In genomic region chr12:79689477-79690155, GRCh38 we compare ENCODE assay signal across 8 cellular contexts. TPM values are rescaled to one million over a fixed set of nuclear protein-coding genes. Genes with fewer than 3 reads are reported as not detected.
A peak's percentile ranks its signal among the peaks of the same experiment; 100 is the strongest.
DNase-seq lines count a peak whose midpoint lies in the region; ATAC-seq and TF ChIP-seq lines count a peak whose summit lies in the region.

No MANE protein-coding gene starts in this region.

- H3K9ac ChIP-seq in IMR-90 (ENCODE audit: low read depth, low read length) = peak overlapping the region; percentile 78

- H3K36me3 Mint-ChIP-seq in activated CD4-positive, alpha-beta T cell treated with anti-CD3 and anti-CD28 coated beads, Interleukin-2, amount 10 ng/mL, durations not matched to agents 24 days and 14 days (ENCODE audit: low read depth) = no peaks in the 10 kb centered on the region
- H3K36me3 Mint-ChIP-seq in activated CD4-positive, alpha-beta memory T cell treated with anti-CD3 and anti-CD28 coated beads, Interleukin-2, amount 10 ng/mL, durations not matched to agents 7 days and 5 days (ENCODE audit: low read depth) = no peaks in the 10 kb centered on the region
- H3K36me3 Mint-ChIP-seq in natural killer cell = no peaks in the 10 kb centered on the region

- H2BK120ac ChIP-seq in IMR-90 (ENCODE audit: low read depth, low read length) = 0 out of 2 replicates have a peak overlapping the region, but pooled peaks have one; percentile 14

- H3K27ac Mint-ChIP-seq in activated CD4-positive, alpha-beta T cell treated with anti-CD3 and anti-CD28 coated beads, Interleukin-2, amount 10 ng/mL, durations not matched to agents 24 days and 14 days = no peak overlapping the region
- no peak overlapping the region for H3K27ac Mint-ChIP-seq in activated CD4-positive, alpha-beta memory T cell treated with anti-CD3 and anti-CD28 coated beads, Interleukin-2, amount 10 ng/mL, durations not matched to agents 7 days and 5 days
- no peak overlapping the region for H3K27ac Mint-ChIP-seq in natural killer cell

- H3K4me2 ChIP-seq in IMR-90 (ENCODE audit: low read depth, low read length) = peak overlapping the region; percentile 100

- H3K79me1 ChIP-seq in IMR-90 (ENCODE audit: low read depth in 1 of 2, low read length in 2 of 2) = peaks cover 6 to 37% of the 10 kb centered on the region in 2 experiments; a peak in 3 of 4 replicates

- peak overlapping the region; percentile 16 for H3K14ac ChIP-seq in IMR-90 (replicated peaks; ENCODE audit: low read depth, low read length)

- peak overlapping the region; percentile 47; the same call in 1 of the 2 replicates for H4K5ac ChIP-seq in IMR-90 (ENCODE audit: low read depth, low read length)

- in situ Hi-C loops in IMR-90 (cut with MboI; ENCODE audit: low sequenced_read_pairs) = loop anchor here (5.0 kb wide), 1 partner anchor 267 kb away; no protein-coding TSS in a partner anchor

- no peaks in the 10 kb centered on the region for H3K36me3 ChIP-seq in IMR-90 (ENCODE audit: control insufficient read depth, insufficient read depth, low read length)

- H2BK20ac ChIP-seq in IMR-90 (ENCODE audit: low read depth, low read length) = no peak overlapping the region

- peaks cover 14% of the 10 kb centered on the region for H4K20me1 ChIP-seq in IMR-90 (ENCODE audit: insufficient read depth, low read length)

- 1% methylated on average over 23 of the region's 68 CpGs; no CpG with 5 or more reads in 1 of the 2 experiments for WGBS in IMR-90 (ENCODE audit: extremely low coverage in 2 of 2, insufficient read length in 1 of 2), 2 experiments

- dilution Hi-C loops in IMR-90 (cut with HindIII; ENCODE audit: low sequenced_read_pairs, unreplicated experiment) = no loop called here

- H3K4ac ChIP-seq in IMR-90 (ENCODE audit: low read depth, low read length) = peak overlapping the region; percentile 42

- H3K27ac ChIP-seq in IMR-90 (ENCODE audit: insufficient read depth, low read length) = peak overlapping the region; percentile 55

- peaks cover 8% of the 10 kb centered on the region for H3K4me1 Mint-ChIP-seq in activated CD4-positive, alpha-beta T cell treated with anti-CD3 and anti-CD28 coated beads, Interleukin-2, amount 10 ng/mL, durations not matched to agents 24 days and 14 days
- H3K4me1 Mint-ChIP-seq in activated CD4-positive, alpha-beta memory T cell treated with anti-CD3 and anti-CD28 coated beads, Interleukin-2, amount 10 ng/mL, durations not matched to agents 7 days and 5 days = peaks cover 14% of the 10 kb centered on the region
- H3K4me1 Mint-ChIP-seq in natural killer cell = peaks cover 17 to 20% of the 10 kb centered on the region in 2 donors

- H3K4me3 ChIP-seq in IMR-90 (ENCODE audit: insufficient read depth, low read depth, low read length) (peak overlapping the region; percentile 96), fibroblast of pulmonary artery (replicated peaks; ENCODE audit: low read depth, low read length) (peak overlapping the region; percentile 82)

- intact Hi-C loops in activated CD4-positive, alpha-beta T cell treated with anti-CD3 and anti-CD28 coated beads, Interleukin-2, amount 10 ng/mL, durations not matched to agents 24 days and 14 days (cut with micrococcal nuclease) = loop anchor here (10.0 kb wide), 1 partner anchor 245 kb away; the partner anchor contains the start of gene PPP1R12A
- intact Hi-C loops in IMR-90 (cut with micrococcal nuclease) = loop anchor here (2.0 to 10.0 kb wide), 7 partner anchors 67 to 387 kb away; no protein-coding TSS in a partner anchor
- intact Hi-C loops in natural killer cell (cut with micrococcal nuclease) = no loop called here

- H2BK15ac ChIP-seq in IMR-90 (ENCODE audit: low read depth, low read length) = no peak overlapping the region; the same call in 2 of the 3 replicates

- H3K4me1 ChIP-seq in IMR-90 (ENCODE audit: control insufficient read depth, insufficient read depth, low read length) = peaks cover 12% of the 10 kb centered on the region; the same call in 1 of the 2 replicates

- H3K18ac ChIP-seq in IMR-90 (ENCODE audit: low read depth, low read length) = peak overlapping the region; percentile 47; the same call in 1 of the 2 replicates

- H2BK5ac ChIP-seq in IMR-90 (ENCODE audit: low read depth, low read length, poor library complexity, severe bottlenecking) = peak overlapping the region; percentile 50

- H3K9me3 ChIP-seq in IMR-90 (ENCODE audit: control insufficient read depth, insufficient read depth, low read length) = no peaks in the 10 kb centered on the region

- H3K27me3 Mint-ChIP-seq in activated CD4-positive, alpha-beta T cell treated with anti-CD3 and anti-CD28 coated beads, Interleukin-2, amount 10 ng/mL, durations not matched to agents 24 days and 14 days = peaks cover 60% of the 10 kb centered on the region
- H3K27me3 Mint-ChIP-seq in activated CD4-positive, alpha-beta memory T cell treated with anti-CD3 and anti-CD28 coated beads, Interleukin-2, amount 10 ng/mL, durations not matched to agents 7 days and 5 days = peaks cover 54% of the 10 kb centered on the region
- peaks cover 28 to 34% of the 10 kb centered on the region in 2 donors for H3K27me3 Mint-ChIP-seq in natural killer cell (ENCODE audit: low read depth in 2 of 2)

- H2AK9ac ChIP-seq in IMR-90 (replicated peaks; ENCODE audit: low read depth, low read length, poor library complexity) = peak overlapping the region; percentile 78

- POLR2A ChIA-PET in IMR-90 (lab: Charles Lee; ENCODE audit: unreplicated experiment) = interaction anchor here (1.4 kb wide), 1 partner anchor 123 kb away, joined by 3 read pairs; no protein-coding TSS in a partner anchor
- POLR2A ChIA-PET in activated CD4-positive, alpha-beta memory T cell treated with anti-CD3 and anti-CD28 coated beads, Interleukin-2, amount 10 ng/mL, durations not matched to agents 7 days and 5 days (lab: Charles Lee) = no interaction called here

- peaks cover 5% of the 10 kb centered on the region; the same call in 1 of the 2 replicates for H3K9me1 ChIP-seq in IMR-90 (ENCODE audit: insufficient read depth, low read length)

- BruUV-seq in IMR-90 (replicated peaks; lab: Mats Ljungman, UMichigan) = no TSS peak

- H3K56ac ChIP-seq in IMR-90 (ENCODE audit: extremely low read depth, insufficient read depth, low read length) = peak overlapping the region; percentile 42; the same call in 1 of the 2 replicates

- peak; percentile 31 for ATAC-seq in GM21717 (IDR thresholded peaks at IDR 0.05; ENCODE audit: unreplicated experiment)
- peak; percentile 5 for ATAC-seq in IMR-90 (ENCODE audit: low read depth)
- peak; percentile 33 to 51 (median 37) for ATAC-seq in natural killer cell

- H4K8ac ChIP-seq in IMR-90 (ENCODE audit: low read depth in 2 of 2, low read length in 2 of 2) = peak overlapping the region; percentile 18 to 36; a peak in 1 of 4 replicates

- peak overlapping the region; percentile 55; the same call in 1 of the 2 replicates for H3K23ac ChIP-seq in IMR-90 (ENCODE audit: low read depth, low read length)

- CTCF ChIA-PET in IMR-90 (lab: Yijun Ruan, JAX) = no interaction called here
- CTCF ChIA-PET in activated CD4-positive, alpha-beta memory T cell treated with anti-CD3 and anti-CD28 coated beads, Interleukin-2, amount 10 ng/mL, durations not matched to agents 7 days and 5 days (lab: Charles Lee) = no interaction called here

- peak overlapping the region; percentile 86 for H3K4me3 Mint-ChIP-seq in activated CD4-positive, alpha-beta T cell treated with anti-CD3 and anti-CD28 coated beads, Interleukin-2, amount 10 ng/mL, durations not matched to agents 24 days and 14 days
- H3K4me3 Mint-ChIP-seq in activated CD4-positive, alpha-beta memory T cell treated with anti-CD3 and anti-CD28 coated beads, Interleukin-2, amount 10 ng/mL, durations not matched to agents 7 days and 5 days = peak overlapping the region; percentile 63
- peak overlapping the region; percentile 90 for H3K4me3 Mint-ChIP-seq in natural killer cell

- 0 out of 2 replicates have a peak overlapping the region, but pooled peaks have one; percentile 2 for H2AK5ac ChIP-seq in IMR-90 (ENCODE audit: low read depth, low read length)

- H3K27me3 ChIP-seq in IMR-90 (ENCODE audit: control insufficient read depth, insufficient read depth, low read length) = no peaks in the 10 kb centered on the region

- DNase-seq in activated CD4-positive, alpha-beta T cell treated with anti-CD3 and anti-CD28 coated beads, Interleukin-2, amount 10 ng/mL, durations not matched to agents 24 days and 14 days = peak; percentile 63
- DNase-seq in activated CD4-positive, alpha-beta T cell treated with anti-CD3 and anti-CD28 coated beads, Interleukin-2, amount 50 U/mL, for 4 hours = no peak
- DNase-seq in IMR-90 (peak; percentile 55), fibroblast of pulmonary artery (ENCODE audit: low read depth) (peak; percentile 63), natural killer cell (peak; percentile 19), globus pallidus (ENCODE audit: low spot score) (no peak)
- no peak for DNase-seq in activated CD4-positive, alpha-beta memory T cell treated with anti-CD3 and anti-CD28 coated beads, Interleukin-2, amount 10 ng/mL, durations not matched to agents 7 days and 5 days

- peak overlapping the region; percentile 95 for H2AFZ ChIP-seq in IMR-90 (replicated peaks; ENCODE audit: low read length, poor library complexity)

- H3K9me3 Mint-ChIP-seq in activated CD4-positive, alpha-beta T cell treated with anti-CD3 and anti-CD28 coated beads, Interleukin-2, amount 10 ng/mL, durations not matched to agents 24 days and 14 days = no peaks in the 10 kb centered on the region
- no peaks in the 10 kb centered on the region for H3K9me3 Mint-ChIP-seq in activated CD4-positive, alpha-beta memory T cell treated with anti-CD3 and anti-CD28 coated beads, Interleukin-2, amount 10 ng/mL, durations not matched to agents 7 days and 5 days
- H3K9me3 Mint-ChIP-seq in natural killer cell = no peaks in the 10 kb centered on the region

- no peak for TF ChIP-seq CTCF in IMR-90 (conservative IDR thresholded peaks at IDR 0.05; ENCODE audit: low read depth, low read length)
- no peak for TF ChIP-seq CTCF in fibroblast of pulmonary artery (IDR thresholded peaks at IDR 0.05; ENCODE audit: low read length, missing control alignments)
- TF ChIP-seq CTCF in natural killer cell (IDR thresholded peaks at IDR 0.05) = no peak

- TF ChIP-seq RAD21 in IMR-90 (IDR thresholded peaks at IDR 0.05; ENCODE audit: low read length) = no peak; the same call in 1 of the 2 replicates

- H4K91ac ChIP-seq in IMR-90 (ENCODE audit: insufficient read depth, low read depth, low read length) = 0 out of 2 replicates have a peak overlapping the region, but pooled peaks have one; percentile 14

- TF ChIP-seq POLR2A in IMR-90 (IDR thresholded peaks at IDR 0.05; ENCODE audit: low read depth, low read length) = no peak; the same call in 1 of the 2 replicates

TF ChIP-seq in IMR-90, 13 proteins besides CTCF, POLR2A, EP300 and RAD21 (continues in another document):
- no peak for TF ChIP-seq CEBPB (IDR thresholded peaks at IDR 0.05; ENCODE audit: low read depth, low read length)

RNA-seq across cellular contexts. Expression of gene PAWR, which starts 1.1 kb away (rescaled TPM):
- 7.1 and 7.5 TPM in 2 replicates for total RNA-seq in activated CD4-positive, alpha-beta T cell treated with anti-CD3 and anti-CD28 coated beads, Interleukin-2, amount 10 ng/mL, durations not matched to agents 24 days and 14 days
- 13.6 and 34.4 TPM in 2 replicates for total RNA-seq in IMR-90 (2012; rRNA removed)
- 13.2 and 13.3 TPM in 2 replicates for polyA plus RNA-seq in IMR-90 (2012; rRNA removed)
- 9.8 and 10.8 TPM in 2 replicates for polyA plus RNA-seq in IMR-90 (2012; cell fraction: cytosol; rRNA removed)
- 18.7 and 33.9 TPM in 2 replicates for polyA plus RNA-seq in IMR-90 (2012; cell fraction: nucleus; rRNA removed; ENCODE audit: low replicate concordance)
- 1 to 10 TPM; 1.0 to 3.3 TPM for total RNA-seq in activated CD4-positive, alpha-beta memory T cell treated with anti-CD3 and anti-CD28 coated beads, Interleukin-2, amount 10 ng/mL, durations not matched to agents 7 days and 5 days
- total RNA-seq in natural killer cell = 1 to 10 TPM; 3.2 to 8.1 (median 5.3) TPM

Comparison
In these comparisons a context has a peak if more than half of its experiments do, and no peak if none do; other contexts are left out.
1. DNase-seq: peak in activated CD4-positive, alpha-beta T cell treated with anti-CD3 and anti-CD28 coated beads, Interleukin-2, amount 10 ng/mL, durations not matched to agents 24 days and 14 days (single experiment), IMR-90 (single experiment), fibroblast of pulmonary artery (single experiment) and natural killer cell (single experiment); none in activated CD4-positive, alpha-beta T cell treated with anti-CD3 and anti-CD28 coated beads, Interleukin-2, amount 50 U/mL, for 4 hours (0 of 2), activated CD4-positive, alpha-beta memory T cell treated with anti-CD3 and anti-CD28 coated beads, Interleukin-2, amount 10 ng/mL, durations not matched to agents 7 days and 5 days (single experiment) and globus pallidus (single experiment).
2. Peak in every context shown above with its lines, with median percentiles within 50 percentile points of each other: H3K4me3 Mint-ChIP-seq and ATAC-seq.